8 cellular contexts compared by ENCODE assay signal in the genomic region with DNA sequence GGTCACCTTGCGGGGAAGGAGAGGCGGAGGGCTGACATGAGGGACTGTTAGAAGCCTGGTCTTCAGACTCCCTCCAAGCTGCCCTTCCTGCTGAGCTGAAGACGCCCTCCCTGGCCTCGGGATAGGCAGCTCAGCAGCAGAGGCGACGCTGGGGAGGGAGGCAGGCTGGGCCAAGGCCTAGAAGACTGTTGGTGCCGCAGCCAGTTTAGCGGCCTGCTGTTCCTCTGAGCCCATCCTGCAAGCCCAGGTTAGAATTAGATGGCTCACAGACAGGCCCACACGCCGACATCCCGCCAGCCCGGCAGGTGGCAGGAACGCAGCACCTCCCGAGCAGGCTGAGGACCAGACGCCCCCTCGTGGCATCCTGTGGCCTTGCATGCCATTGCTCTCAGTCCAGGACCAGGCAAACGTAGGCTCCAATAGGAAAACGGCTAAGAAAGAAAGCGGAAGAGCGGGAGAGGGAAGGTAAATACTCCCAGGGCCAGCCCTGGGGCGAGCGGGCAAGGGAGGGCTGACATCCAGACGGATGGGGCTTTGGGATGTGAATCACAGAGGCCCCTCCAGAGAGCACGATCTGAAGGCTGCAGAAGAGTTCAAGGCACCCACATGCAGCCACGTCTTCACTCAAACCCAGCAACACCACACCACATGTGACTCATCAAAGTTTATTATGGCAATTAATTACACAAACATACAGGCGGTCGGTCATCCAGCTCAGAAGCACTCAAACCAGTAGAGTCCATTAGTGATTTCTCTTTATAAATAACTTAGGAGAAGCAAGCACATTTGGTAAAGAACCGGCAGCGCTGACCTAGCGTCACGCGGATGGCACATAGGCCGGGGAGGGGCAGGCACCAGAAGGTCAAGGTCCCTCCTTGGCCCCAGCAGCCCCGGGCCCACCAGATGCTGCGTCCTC. TPM values are rescaled to one million over a fixed set of nuclear protein-coding genes. Genes with fewer than 3 reads are reported as not detected.
DNase-seq lines count a peak whose midpoint lies in the region; ATAC-seq and TF ChIP-seq lines count a peak whose summit lies in the region.

No MANE protein-coding gene starts in this region.

- no peaks in the 10 kb centered on the region for H3K9me3 Mint-ChIP-seq in activated T-cell treated with anti-CD3 and anti-CD28 coated beads, Interleukin-2, amount 50 U/mL, for 4 hours

- H3K9me3 ChIP-seq in osteoblast (ENCODE audit: low read depth, low read length) (no peaks in the 10 kb centered on the region), tibial artery (no peaks in the 10 kb centered on the region)

- peak overlapping the region; percentile 61 for H3K4me2 ChIP-seq in osteoblast (ENCODE audit: insufficient read depth, low read length)

- TF ChIP-seq CTCF in fibroblast of villous mesenchyme (IDR thresholded peaks at IDR 0.05; ENCODE audit: insufficient read depth, low read depth, low read length) (peak; percentile 100), osteoblast (IDR thresholded peaks at IDR 0.05; ENCODE audit: extremely low read depth, low read depth, low read length) (peak; percentile 99), tibial artery (IDR thresholded peaks at IDR 0.05) (peak; percentile 96 to 100)

- H3K27me3 ChIP-seq in osteoblast (ENCODE audit: insufficient read depth, low read length) (peaks cover 16% of the 10 kb centered on the region), tibial artery (no peaks in the 10 kb centered on the region)

- H3K4me1 ChIP-seq in osteoblast (ENCODE audit: insufficient read depth, low read length) (peaks cover 19% of the 10 kb centered on the region), tibial artery (peaks cover 0 to 21% (median 13%) of the 10 kb centered on the region in 4 donors)

- no peaks in the 10 kb centered on the region for H3K27me3 Mint-ChIP-seq in activated T-cell treated with anti-CD3 and anti-CD28 coated beads, Interleukin-2, amount 50 U/mL, for 4 hours (ENCODE audit: low read depth)

- intact Hi-C loops in tibial artery (cut with DNase I; ENCODE audit: low total_unique reads), result loop anchor here (5.0 to 10.0 kb wide), 3 partner anchors 57 to 303 kb away; a partner anchor contains a TSS

- peak; percentile 85 for ATAC-seq in GM21576 (IDR thresholded peaks at IDR 0.05; ENCODE audit: unreplicated experiment)
- peak; percentile 88 to 91 for ATAC-seq in activated T-cell treated with anti-CD3 and anti-CD28 coated beads, Interleukin-2, amount 50 U/mL, for 4 hours

- H2AFZ ChIP-seq in osteoblast (ENCODE audit: low read length), result peak overlapping the region; percentile 35

- H3K79me2 ChIP-seq in osteoblast (ENCODE audit: insufficient read depth, low read length), result no peaks in the 10 kb centered on the region

- H3K36me3 Mint-ChIP-seq in activated T-cell treated with anti-CD3 and anti-CD28 coated beads, Interleukin-2, amount 50 U/mL, for 4 hours (ENCODE audit: insufficient read depth), result peaks cover 19% of the 10 kb centered on the region

- peaks cover 34% of the 10 kb centered on the region for H4K20me1 ChIP-seq in osteoblast (ENCODE audit: insufficient read depth, low read length)

- H3K27ac ChIP-seq in osteoblast (ENCODE audit: low read depth, low read length) (peak overlapping the region; percentile 34), tibial artery (peak overlapping the region in 1 of 2 donors; percentile 45)

- H3K36me3 ChIP-seq in osteoblast (ENCODE audit: insufficient read depth, low read length), result peaks cover 3% of the 10 kb centered on the region
- H3K36me3 ChIP-seq in tibial artery, result peaks cover 0 to 51% (median 21%) of the 10 kb centered on the region in 3 donors

- H3K4me3 Mint-ChIP-seq in activated T-cell treated with anti-CD3 and anti-CD28 coated beads, Interleukin-2, amount 50 U/mL, for 4 hours, result peak overlapping the region; percentile 17

- H3K4me1 Mint-ChIP-seq in activated T-cell treated with anti-CD3 and anti-CD28 coated beads, Interleukin-2, amount 50 U/mL, for 4 hours (ENCODE audit: low read depth), result peaks cover 18% of the 10 kb centered on the region

- DNase-seq in CMK (ENCODE audit: low read depth) (peak; percentile 58), LHCN-M2 (ENCODE audit: low read depth) (peak; percentile 76), fibroblast of villous mesenchyme (ENCODE audit: low read depth) (peak; percentile 92), osteoblast (ENCODE audit: insufficient read length, low spot score, missing footprints) (peak; percentile 99), tibial artery (peak; percentile 80 to 90), NCI-H1092 (lab: John Stamatoyannopoulos, UW) (no peak)
- peak; percentile 91 for DNase-seq in activated T-cell treated with anti-CD3 and anti-CD28 coated beads, Interleukin-2, amount 50 U/mL, for 4 hours

- H3K4me3 ChIP-seq in fibroblast of villous mesenchyme (ENCODE audit: low read depth, low read length) (peak overlapping the region; percentile 42), osteoblast (ENCODE audit: insufficient read depth, low read length) (peak overlapping the region; percentile 46), tibial artery (no peak overlapping the region)

RNA-seq across cellular contexts. Expression of a gene that starts 27.6 kb away (rescaled TPM):
- not detected in 2 replicates for total RNA-seq in LHCN-M2 (2014; rRNA removed)
- polyA plus RNA-seq in LHCN-M2 (2012), result 0.01 TPM
- 100 to 1,000 TPM; 318 to 420 (median 359) TPM for total RNA-seq in activated T-cell treated with anti-CD3 and anti-CD28 coated beads, Interleukin-2, amount 50 U/mL, for 4 hours
- total RNA-seq in fibroblast of villous mesenchyme, result not detected in 2 replicates
- total RNA-seq in osteoblast, result not detected in 2 replicates

RNA-seq across cellular contexts. Expression of a gene that starts 31.4 kb away (rescaled TPM):
- total RNA-seq in LHCN-M2 (2014; rRNA removed) (12.8 and 14.1 TPM in 2 replicates), fibroblast of villous mesenchyme (15.1 and 15.5 TPM in 2 replicates), osteoblast (16.8 and 19.2 TPM in 2 replicates)
- 13.4 TPM for polyA plus RNA-seq in LHCN-M2 (2012)
- total RNA-seq in activated T-cell treated with anti-CD3 and anti-CD28 coated beads, Interleukin-2, amount 50 U/mL, for 4 hours, result 10 to 100 TPM; 16.1 to 18.4 (median 17.0) TPM

Comparison
In these comparisons a context has a peak if more than half of its experiments do, and no peak if none do; other contexts are left out.
1. H3K4me3 ChIP-seq: peak in fibroblast of villous mesenchyme (single experiment) and osteoblast (single experiment); none in tibial artery (0 of 2).
2. RNA of a gene that starts 27.6 kb away (total RNA-seq): 318 to 420 TPM in activated T-cell treated with anti-CD3 and anti-CD28 coated beads, Interleukin-2, amount 50 U/mL, for 4 hours; not detected in LHCN-M2, not detected in fibroblast of villous mesenchyme and not detected in osteoblast; every median in the first group is over 100 times any median in the second.
3. Peak in every context shown above with its lines, with median percentiles within 50 percentile points of each other: CTCF ChIP-seq.